Comparison of ENCODE assay signal across 1 cellular context in genomic region chr18:23824235-23824634, GRCh38.
TF ChIP-seq lines count a peak whose summit lies in the region.

No MANE protein-coding gene starts in this region.

TF ChIP-seq in GM23338, 12 proteins besides CTCF, POLR2A, EP300 and RAD21 (continued from another document):
- TF ChIP-seq ZNF462 (CRISPR knock-in tag; IDR thresholded peaks at IDR 0.05) (no peak), NANOG (IDR thresholded peaks at IDR 0.05; ENCODE audit: borderline replicate concordance) (no peak)
